Comparison of ENCODE assay signal across 8 cellular contexts in the genomic region with DNA sequence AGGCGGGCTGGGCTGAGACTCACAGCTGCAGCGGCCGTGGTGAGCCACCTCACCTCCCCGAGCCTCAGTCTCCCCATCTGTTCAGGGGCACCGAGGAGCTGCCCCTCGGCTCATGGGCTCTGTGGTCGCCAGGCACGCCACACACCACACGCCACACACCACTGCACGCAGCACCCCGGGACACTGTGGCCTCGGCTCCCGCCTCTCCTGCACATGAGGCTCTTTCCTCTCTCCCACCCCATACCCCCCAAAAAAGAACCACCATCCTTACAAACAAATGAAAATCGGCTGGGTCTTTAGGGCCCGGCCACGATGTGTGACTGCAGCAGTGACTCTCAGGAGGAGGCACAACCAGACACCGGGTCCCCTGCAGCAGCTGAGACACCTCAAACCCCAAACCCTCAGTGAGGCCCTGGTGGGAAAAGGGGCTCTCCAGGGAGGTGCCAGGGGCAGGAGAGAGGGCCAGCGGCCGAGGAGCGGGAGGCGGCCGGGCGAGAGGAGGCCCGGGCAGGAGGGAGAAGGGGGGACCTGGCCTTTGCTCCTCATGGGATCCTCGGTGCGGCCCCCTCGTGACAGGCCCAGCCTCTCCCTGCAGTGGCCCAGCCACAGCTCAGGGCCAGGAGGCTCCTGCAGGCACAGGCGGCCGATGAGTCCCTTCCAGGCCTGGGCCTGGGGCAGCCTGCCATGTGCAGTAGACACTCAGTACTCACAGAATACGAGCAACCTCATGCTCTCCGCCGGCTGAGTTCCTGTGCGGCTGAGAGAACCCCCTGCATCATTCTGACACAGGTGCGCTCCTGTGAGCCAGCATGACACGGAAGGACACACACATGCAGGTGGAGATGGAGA.
A peak's percentile ranks its signal among the peaks of the same experiment; 100 is the strongest.
DNase-seq lines count a peak whose midpoint lies in the region; ATAC-seq, FAIRE-seq and TF ChIP-seq lines count a peak whose summit lies in the region.

No MANE protein-coding gene starts in this region.

- H3K27me3 ChIP-seq in mononuclear cell (ENCODE audit: insufficient read depth, low read length), result no peaks in the 10 kb centered on the region

- ATAC-seq in A549 (peak in 1 of 2 experiments; percentile 3; a peak in 4 of 6 replicates), HG03066 (IDR thresholded peaks at IDR 0.05; ENCODE audit: low read depth, unreplicated experiment) (peak; percentile 8), esophagus mucosa (no peak)

- TF ChIP-seq EP300 in A549 (IDR thresholded peaks at IDR 0.05), result no peak

- H3K9me3 ChIP-seq in A549 (no peaks in the 10 kb centered on the region), mononuclear cell (ENCODE audit: low read depth, low read length) (no peaks in the 10 kb centered on the region)

- H3K4me1 Mint-ChIP-seq in activated naive CD8-positive, alpha-beta T cell (ENCODE audit: low read depth), result peaks cover 59% of the 10 kb centered on the region

- peak overlapping the region; percentile 99 for H3K4me2 ChIP-seq in A549

- H3K4me1 ChIP-seq in A549 (peaks cover 64% of the 10 kb centered on the region), mononuclear cell (ENCODE audit: insufficient read depth, low read length) (peaks cover 74% of the 10 kb centered on the region)

- H3K4me3 ChIP-seq in A549 (no peak overlapping the region; the same call in 2 of the 3 replicates), mononuclear cell (ENCODE audit: low read length) (peak overlapping the region; percentile 31)

- TF ChIP-seq POLR2A in A549 (IDR thresholded peaks at IDR 0.05; ENCODE audit: low read length), result no peak

- H3K27me3 Mint-ChIP-seq in activated naive CD8-positive, alpha-beta T cell, result no peaks in the 10 kb centered on the region

- TF ChIP-seq RAD21 in A549 (conservative IDR thresholded peaks at IDR 0.05 in 1 of 2, IDR thresholded peaks at IDR 0.05 in 1 of 2), result no peak

- TF ChIP-seq CTCF in A549 (IDR thresholded peaks at IDR 0.05), result no peak

- peaks cover 2% of the 10 kb centered on the region for H3K36me3 Mint-ChIP-seq in activated naive CD8-positive, alpha-beta T cell

- no peaks in the 10 kb centered on the region for H3K9me3 Mint-ChIP-seq in activated naive CD8-positive, alpha-beta T cell (ENCODE audit: low read depth)

- WGBS in A549 (ENCODE audit: missing lambda C conversion rate), result 72% methylated on average over 15 of the region's 35 CpGs

- peak overlapping the region; percentile 99 to 100 for H3K27ac ChIP-seq in A549

- peak overlapping the region; percentile 84 for H3K4me3 Mint-ChIP-seq in activated naive CD8-positive, alpha-beta T cell

- no peak for DNase-seq in A549 (ENCODE audit: low read depth in 1 of 2, low spot score in 1 of 2)
- DNase-seq in SW480 (ENCODE audit: low spot score), result no peak
- no peak for DNase-seq in MV-4-11 (lab: John Stamatoyannopoulos, UW)
- no peak for DNase-seq in NOMO-1 (lab: John Stamatoyannopoulos, UW; ENCODE audit: unreplicated experiment in 2 of 2)

- peak overlapping the region; percentile 96 for H3K27ac Mint-ChIP-seq in activated naive CD8-positive, alpha-beta T cell

- CTCF ChIA-PET in A549 (lab: Yijun Ruan, JAX), result interaction anchor here (0.6 to 1.7 kb wide), 7 partner anchors 23 to 163 kb away, joined by 3 to 5 read pairs (median 3); no protein-coding TSS in a partner anchor

- POLR2A ChIA-PET in A549 (lab: Yijun Ruan, JAX), result interaction anchor here (1.2 to 1.7 kb wide), 4 partner anchors 22 to 53 kb away, joined by 4 to 8 read pairs (median 6); no protein-coding TSS in a partner anchor

- FAIRE-seq in A549 (lab: Jason Lieb, UNC), result no peak

TF ChIP-seq in A549, 52 proteins besides CTCF, POLR2A, EP300 and RAD21:
- TF ChIP-seq MAFK (IDR thresholded peaks at IDR 0.05; ENCODE audit: partially characterized antibody) (no peak), BHLHE40 (IDR thresholded peaks at IDR 0.05; ENCODE audit: low read depth, low read length) (no peak), RFX5 (IDR thresholded peaks at IDR 0.05) (no peak), NPAS2 (CRISPR knock-in tag; IDR thresholded peaks at IDR 0.05; ENCODE audit: borderline replicate concordance) (no peak), FOSL2 (IDR thresholded peaks at IDR 0.05) (no peak), FOSL2 (CRISPR knock-in tag; IDR thresholded peaks at IDR 0.05) (no peak), JUN (IDR thresholded peaks at IDR 0.05) (no peak), MAZ (IDR thresholded peaks at IDR 0.05; ENCODE audit: borderline replicate concordance, low read depth, low read length) (no peak), NFE2L2 (conservative IDR thresholded peaks at IDR 0.05; ENCODE audit: low read length) (no peak), ZNF302 (CRISPR knock-in tag; IDR thresholded peaks at IDR 0.05) (no peak), TFCP2L1 (CRISPR knock-in tag; IDR thresholded peaks at IDR 0.05) (no peak), ZSCAN20 (CRISPR knock-in tag; IDR thresholded peaks at IDR 0.05) (no peak), ZFP36 (IDR thresholded peaks at IDR 0.05; ENCODE audit: borderline replicate concordance, partially characterized antibody) (no peak), RCOR1 (IDR thresholded peaks at IDR 0.05; ENCODE audit: low read depth, low read length) (no peak)
- TF ChIP-seq, protein P1, sequence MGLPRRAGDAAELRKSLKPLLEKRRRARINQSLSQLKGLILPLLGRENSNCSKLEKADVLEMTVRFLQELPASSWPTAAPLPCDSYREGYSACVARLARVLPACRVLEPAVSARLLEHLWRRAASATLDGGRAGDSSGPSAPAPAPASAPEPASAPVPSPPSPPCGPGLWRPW (IDR thresholded peaks at IDR 0.05), result no peak
- TF ChIP-seq, protein P2, sequence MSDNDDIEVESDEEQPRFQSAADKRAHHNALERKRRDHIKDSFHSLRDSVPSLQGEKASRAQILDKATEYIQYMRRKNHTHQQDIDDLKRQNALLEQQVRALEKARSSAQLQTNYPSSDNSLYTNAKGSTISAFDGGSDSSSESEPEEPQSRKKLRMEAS (IDR thresholded peaks at IDR 0.05), result no peak
- TF ChIP-seq, protein P3, sequence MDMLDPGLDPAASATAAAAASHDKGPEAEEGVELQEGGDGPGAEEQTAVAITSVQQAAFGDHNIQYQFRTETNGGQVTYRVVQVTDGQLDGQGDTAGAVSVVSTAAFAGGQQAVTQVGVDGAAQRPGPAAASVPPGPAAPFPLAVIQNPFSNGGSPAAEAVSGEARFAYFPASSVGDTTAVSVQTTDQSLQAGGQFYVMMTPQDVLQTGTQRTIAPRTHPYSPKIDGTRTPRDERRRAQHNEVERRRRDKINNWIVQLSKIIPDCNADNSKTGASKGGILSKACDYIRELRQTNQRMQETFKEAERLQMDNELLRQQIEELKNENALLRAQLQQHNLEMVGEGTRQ (IDR thresholded peaks at IDR 0.05), result no peak
TF ChIP-seq in A549: peak in this region for 0.
